ENCODE assay signal across 1 cellular context in genomic region chr10:48536916-48537890, GRCh38.
A peak's percentile ranks its signal among the peaks of the same experiment; 100 is the strongest.
TF ChIP-seq lines count a peak whose summit lies in the region.

No MANE protein-coding gene starts in this region.

TF ChIP-seq in GM23338, 12 proteins besides CTCF, POLR2A, EP300 and RAD21 (continued from another document):
- TF ChIP-seq ZNF462 (CRISPR knock-in tag; IDR thresholded peaks at IDR 0.05) (peak; percentile 91), ZNF331 (CRISPR knock-in tag; IDR thresholded peaks at IDR 0.05; ENCODE audit: low read depth) (no peak)
